ENCODE assay signal across 13 cellular contexts in genomic region chr12:2306012-2306411, GRCh38.
A peak's percentile ranks its signal among the peaks of the same experiment; 100 is the strongest.
DNase-seq lines count a peak whose midpoint lies in the region; ATAC-seq lines count a peak whose summit lies in the region.
"Had no signal": no experiment of that assay in that cellular context is flagged by ENCODE, and none has a peak within 500 bp of the region (broad histone marks: within the 10 kb centered on the region; RNA-seq: fewer than 3 reads in every experiment).

No MANE protein-coding gene starts in this region.

- 0 to 10% methylated on average over 1 to 3 of the region's 3 CpGs for whole genome bisulfite sequencing in mesodermal cell (ENCODE audit: insufficient coverage in 2 of 2), 2 experiments

- H3K27ac ChIP-seq in mesodermal cell (ENCODE audit: low read depth, low read length, severe bottlenecking) = peak overlapping the region; percentile 45
- H3K27ac ChIP-seq: vagina had no signal

- DNase-seq in Jurkat, Clone E6-1 (ENCODE audit: low read depth, low spot score) = peak; percentile 83
- peak; percentile 64 for DNase-seq in RPMI7951 (ENCODE audit: low read depth)
- DNase-seq in MV-4-11 (lab: John Stamatoyannopoulos, UW) = no peak
- DNase-seq in NCI-H69 (lab: John Stamatoyannopoulos, UW) = no peak
- no peak for DNase-seq in HT-29 (ENCODE audit: low spot score)
- no peak for DNase-seq in SHP77 (lab: John Stamatoyannopoulos, UW)
- DNase-seq: activated CD4-positive, alpha-beta T cell treated with anti-CD3 and anti-CD28 coated beads for 48 hours; activated naive CD8-positive, alpha-beta T cell treated with anti-CD3 and anti-CD28 coated beads, Interleukin-2, amount 10 ng/mL, durations not matched to agents 7 days and 5 days; COR-L47 had no signal

- peaks cover 6% of the 10 kb centered on the region for H3K9me3 ChIP-seq in mesodermal cell (ENCODE audit: control insufficient read depth, low read length)
- H3K9me3 ChIP-seq: vagina had no signal

- ATAC-seq in GM18502 (IDR thresholded peaks at IDR 0.05; ENCODE audit: poor library complexity, unreplicated experiment) = peak; percentile 45
- ATAC-seq: Panc1 had no signal

- H3K4me3 ChIP-seq in Jurkat, Clone E6-1 (ENCODE audit: low read length) = no peak overlapping the region
- H3K4me3 ChIP-seq in mesodermal cell (ENCODE audit: extremely low read depth, insufficient read depth, low read length, poor library complexity, severe bottlenecking) = no peak overlapping the region
- H3K4me3 ChIP-seq: vagina had no signal

- H3K4me1 ChIP-seq in mesodermal cell (ENCODE audit: control insufficient read depth, insufficient read depth, low read length, poor library complexity, severe bottlenecking) = peaks cover 24% of the 10 kb centered on the region

- H3K36me3 ChIP-seq in mesodermal cell (ENCODE audit: control insufficient read depth, insufficient read depth, low read length) = no peaks in the 10 kb centered on the region
- H3K36me3 ChIP-seq: vagina had no signal

Comparison
In these comparisons a context has a peak if more than half of its experiments do, and no peak if none do; other contexts are left out.
1. DNase-seq: peak in Jurkat, Clone E6-1 (single experiment) and RPMI7951 (single experiment); none in MV-4-11 (single experiment), NCI-H69 (single experiment), HT-29 (single experiment) and SHP77 (0 of 2).